ENCODE assay signal across 17 cellular contexts in genomic region chr2:168522446-168522845, GRCh38.
DNase-seq lines count a peak whose midpoint lies in the region; ATAC-seq and TF ChIP-seq lines count a peak whose summit lies in the region.
"Had no signal": no experiment of that assay in that cellular context is flagged by ENCODE, and none has a peak within 500 bp of the region (broad histone marks: within the 10 kb centered on the region; RNA-seq: fewer than 3 reads in every experiment).

No MANE protein-coding gene starts in this region.

- peak overlapping the region in 9 of 12 donors; percentile 22 to 80 (median 65) for H3K27ac ChIP-seq in heart left ventricle
- no peak overlapping the region for H3K27ac ChIP-seq in HEK293 (ENCODE audit: extremely low read depth, low read depth, low read length)
- no peak overlapping the region for H3K27ac ChIP-seq in hepatocyte
- H3K27ac ChIP-seq in psoas muscle: peak overlapping the region; percentile 42
- H3K27ac ChIP-seq: BLaER1, HL-60 had no signal

- no peaks in the 10 kb centered on the region for H3K27me3 ChIP-seq in heart left ventricle
- no peaks in the 10 kb centered on the region for H3K27me3 ChIP-seq in hepatocyte
- H3K27me3 ChIP-seq in psoas muscle (ENCODE audit: insufficient read depth in 3 of 3, low read length in 2 of 3): no peaks in the 10 kb centered on the region
- H3K27me3 ChIP-seq: BLaER1 had no signal

- peaks cover 99% of the 10 kb centered on the region for H3K79me2 ChIP-seq in hepatocyte

- intact Hi-C loops in heart left ventricle (cut with DNase I) (loop anchor here in 5 of 10 donors (5.0 to 10.0 kb wide), 4 partner anchors 58 to 178 kb away; partner anchors contain the start of gene CERS6 (in 1 of the 5)), Right ventricle myocardium inferior (cut with DNase I) (loop anchor here (10.0 kb wide), 1 partner anchor 232 kb away; no protein-coding TSS in a partner anchor), psoas muscle (cut with DNase I) (loop anchor here in 1 of 2 donors (5.0 kb wide), 1 partner anchor 65 kb away; the partner anchor contains the start of gene CERS6)

- peaks cover 19% of the 10 kb centered on the region for H4K20me1 ChIP-seq in hepatocyte (ENCODE audit: insufficient read depth, poor library complexity, severe bottlenecking)

- CTCF ChIA-PET in HEK293 (lab: Yijun Ruan, JAX): interaction anchor here (0.9 kb wide), 1 partner anchor 184 kb away, joined by 3 read pairs; no protein-coding TSS in a partner anchor

- TF ChIP-seq CTCF in heart left ventricle (IDR thresholded peaks at IDR 0.05) (no peak), HEK293 (tag by site-specific recombination; IDR thresholded peaks at IDR 0.05) (no peak), hepatocyte (IDR thresholded peaks at IDR 0.05; ENCODE audit: poor library complexity) (no peak), psoas muscle (IDR thresholded peaks at IDR 0.05) (no peak)

- no peak overlapping the region for H3K4me3 ChIP-seq in heart left ventricle
- H3K4me3 ChIP-seq in HEK293 (ENCODE audit: low read depth, low read length): no peak overlapping the region
- H3K4me3 ChIP-seq in hepatocyte: no peak overlapping the region
- no peak overlapping the region for H3K4me3 ChIP-seq in psoas muscle
- H3K4me3 ChIP-seq: BLaER1, GM23338 had no signal

- POLR2A ChIA-PET in HEK293 (lab: Yijun Ruan, JAX): interaction anchor here (0.6 kb wide), 1 partner anchor 66 kb away, joined by 3 read pairs; the partner anchor contains the start of gene CERS6

- 88 to 92% (median 91%) methylated on average over 2 of the region's 2 CpGs for WGBS in heart left ventricle, 4 donors
- WGBS in hepatocyte (ENCODE audit: low lambda C conversion rate, missing lambda C conversion rate): 100% methylated on average over 2 of the region's 2 CpGs
- WGBS in psoas muscle, 3 donors: 88 to 95% (median 93%) methylated on average over 2 of the region's 2 CpGs

- peak overlapping the region; percentile 51 for H3K4me2 ChIP-seq in hepatocyte
- H3K4me2 ChIP-seq: GM23338 had no signal

- no peaks in the 10 kb centered on the region for H3K36me3 ChIP-seq in heart left ventricle
- no peaks in the 10 kb centered on the region for H3K36me3 ChIP-seq in HEK293 (ENCODE audit: control insufficient read depth in 2 of 2, insufficient read depth in 1 of 2, low read length in 2 of 2)
- no peaks in the 10 kb centered on the region for H3K36me3 ChIP-seq in hepatocyte (replicated peaks; ENCODE audit: insufficient read depth, low read depth)
- H3K36me3 ChIP-seq in psoas muscle (ENCODE audit: insufficient read depth in 1 of 2, low read depth in 1 of 2): no peaks in the 10 kb centered on the region

- no peak for DNase-seq in heart left ventricle
- DNase-seq in Right ventricle myocardium inferior (ENCODE audit: missing footprints): no peak
- no peak for DNase-seq in hepatocyte (ENCODE audit: low spot score)
- DNase-seq in psoas muscle: no peak
- DNase-seq in cortex of kidney (lab: John Stamatoyannopoulos, UW): no peak
- no peak for DNase-seq in NCI-H1417 (lab: John Stamatoyannopoulos, UW)
- DNase-seq: 8988T; CD4-positive, alpha-beta memory T cell; DMS153; DMS79; GDM1; HCEC 1CT; HFFc6 had no signal

- ATAC-seq in heart left ventricle (no peak), Right ventricle myocardium inferior (no peak), psoas muscle (no peak)
- ATAC-seq: GM23338 had no signal

- no peaks in the 10 kb centered on the region for H3K9me3 ChIP-seq in heart left ventricle
- H3K9me3 ChIP-seq in HEK293 (ENCODE audit: control insufficient read depth, insufficient read depth, low read depth, low read length): no peaks in the 10 kb centered on the region
- H3K9me3 ChIP-seq in hepatocyte (ENCODE audit: low read depth): no peaks in the 10 kb centered on the region
- no peaks in the 10 kb centered on the region for H3K9me3 ChIP-seq in psoas muscle

- no peak for TF ChIP-seq POLR2A in heart left ventricle (IDR thresholded peaks at IDR 0.05)

- no peak overlapping the region for H2AFZ ChIP-seq in hepatocyte
- H2AFZ ChIP-seq: GM23338 had no signal

- H3K4me1 ChIP-seq in heart left ventricle (peaks cover 0 to 82% (median 55%) of the 10 kb centered on the region in 12 donors), HEK293 (ENCODE audit: control insufficient read depth, insufficient read depth, low read length) (peaks cover 22% of the 10 kb centered on the region), hepatocyte (ENCODE audit: insufficient read depth) (peaks cover 49% of the 10 kb centered on the region), psoas muscle (peaks cover 59% of the 10 kb centered on the region)

- H3K9me2 ChIP-seq in hepatocyte (replicated peaks; ENCODE audit: insufficient read depth): no peaks in the 10 kb centered on the region

TF ChIP-seq in HEK293, 187 proteins besides CTCF, POLR2A, EP300 and RAD21:
- TF ChIP-seq MZF1 (tag by site-specific recombination; IDR thresholded peaks at IDR 0.05; ENCODE audit: borderline replicate concordance) (peak; percentile 65; the same call in 1 of the 2 replicates), GLIS1 (tag by site-specific recombination; IDR thresholded peaks at IDR 0.05) (0 out of 2 replicates have a peak, but pooled peaks have one; percentile 14), ZNF404 (tag by site-specific recombination; IDR thresholded peaks at IDR 0.05) (no peak)
- TF ChIP-seq, protein P1, sequence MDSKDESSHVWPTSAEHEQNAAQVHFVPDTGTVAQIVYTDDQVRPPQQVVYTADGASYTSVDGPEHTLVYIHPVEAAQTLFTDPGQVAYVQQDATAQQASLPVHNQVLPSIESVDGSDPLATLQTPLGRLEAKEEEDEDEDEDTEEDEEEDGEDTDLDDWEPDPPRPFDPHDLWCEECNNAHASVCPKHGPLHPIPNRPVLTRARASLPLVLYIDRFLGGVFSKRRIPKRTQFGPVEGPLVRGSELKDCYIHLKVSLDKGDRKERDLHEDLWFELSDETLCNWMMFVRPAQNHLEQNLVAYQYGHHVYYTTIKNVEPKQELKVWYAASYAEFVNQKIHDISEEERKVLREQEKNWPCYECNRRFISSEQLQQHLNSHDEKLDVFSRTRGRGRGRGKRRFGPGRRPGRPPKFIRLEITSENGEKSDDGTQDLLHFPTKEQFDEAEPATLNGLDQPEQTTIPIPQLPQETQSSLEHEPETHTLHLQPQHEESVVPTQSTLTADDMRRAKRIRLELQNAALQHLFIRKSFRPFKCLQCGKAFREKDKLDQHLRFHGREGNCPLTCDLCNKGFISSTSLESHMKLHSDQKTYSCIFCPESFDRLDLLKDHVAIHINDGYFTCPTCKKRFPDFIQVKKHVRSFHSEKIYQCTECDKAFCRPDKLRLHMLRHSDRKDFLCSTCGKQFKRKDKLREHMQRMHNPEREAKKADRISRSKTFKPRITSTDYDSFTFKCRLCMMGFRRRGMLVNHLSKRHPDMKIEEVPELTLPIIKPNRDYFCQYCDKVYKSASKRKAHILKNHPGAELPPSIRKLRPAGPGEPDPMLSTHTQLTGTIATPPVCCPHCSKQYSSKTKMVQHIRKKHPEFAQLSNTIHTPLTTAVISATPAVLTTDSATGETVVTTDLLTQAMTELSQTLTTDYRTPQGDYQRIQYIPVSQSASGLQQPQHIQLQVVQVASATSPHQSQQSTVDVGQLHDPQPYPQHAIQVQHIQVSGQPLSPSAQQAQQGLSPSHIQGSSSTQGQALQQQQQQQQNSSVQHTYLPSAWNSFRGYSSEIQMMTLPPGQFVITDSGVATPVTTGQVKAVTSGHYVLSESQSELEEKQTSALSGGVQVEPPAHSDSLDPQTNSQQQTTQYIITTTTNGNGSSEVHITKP (tag by site-specific recombination; IDR thresholded peaks at IDR 0.05): 0 out of 2 replicates have a peak, but pooled peaks have one; percentile 13

Comparison
In these comparisons a context has a peak if more than half of its experiments do, and no peak if none do; other contexts are left out.
1. H3K27ac ChIP-seq: peak in heart left ventricle (9 of 12) and psoas muscle (single experiment); none in HEK293 (single experiment) and hepatocyte (single experiment).